9 cellular contexts compared by ENCODE assay signal in the genomic region with DNA sequence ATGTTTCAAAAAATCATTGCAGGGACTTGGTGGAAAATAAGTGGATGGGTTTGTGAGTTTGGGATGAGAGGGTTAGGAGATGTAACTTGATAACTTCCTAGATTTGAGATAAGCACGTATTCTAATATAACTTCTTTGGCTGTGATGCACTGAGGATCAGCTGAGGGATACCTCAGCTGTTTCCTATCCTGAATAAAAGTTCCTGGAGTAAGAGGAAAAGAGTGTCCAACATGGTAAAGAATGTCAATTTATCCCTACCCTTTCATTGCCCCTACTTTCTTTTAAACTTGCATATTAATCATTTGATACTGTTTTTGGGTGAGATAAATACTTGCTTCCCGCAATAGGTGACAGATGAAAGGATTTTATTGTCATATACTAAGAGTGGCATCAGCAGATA. TPM values are rescaled to one million over a fixed set of nuclear protein-coding genes. Genes with fewer than 3 reads are reported as not detected.
A peak's percentile ranks its signal among the peaks of the same experiment; 100 is the strongest.
DNase-seq lines count a peak whose midpoint lies in the region; ATAC-seq and TF ChIP-seq lines count a peak whose summit lies in the region.
"Had no signal": no experiment of that assay in that cellular context is flagged by ENCODE, and none has a peak within 500 bp of the region (broad histone marks: within the 10 kb centered on the region; RNA-seq: fewer than 3 reads in every experiment).

No MANE protein-coding gene starts in this region.

- H3K27ac ChIP-seq in BLaER1 (no peak overlapping the region), duodenal mucosa (ENCODE audit: low read depth, low read length) (no peak overlapping the region), neural progenitor cell (no peak overlapping the region)

- H2AFZ ChIP-seq in neural progenitor cell (replicated peaks) = no peak overlapping the region

- H3K27me3 ChIP-seq in BLaER1 = no peaks in the 10 kb centered on the region
- no peaks in the 10 kb centered on the region for H3K27me3 ChIP-seq in MG63
- H3K27me3 ChIP-seq in duodenal mucosa (ENCODE audit: control insufficient read depth in 1 of 2, insufficient read depth in 2 of 2, low read length in 2 of 2) = no peaks in the 10 kb centered on the region
- peaks cover 20% of the 10 kb centered on the region for H3K27me3 ChIP-seq in neural progenitor cell

- H3K9me3 ChIP-seq in BLaER1 (no peaks in the 10 kb centered on the region), MG63 (no peaks in the 10 kb centered on the region), duodenal mucosa (ENCODE audit: control insufficient read depth in 1 of 2, low read length in 2 of 2) (no peaks in the 10 kb centered on the region), neural progenitor cell (ENCODE audit: low read depth) (no peaks in the 10 kb centered on the region)

- H4K20me1 ChIP-seq in BLaER1 (peaks cover 30% of the 10 kb centered on the region), neural progenitor cell (ENCODE audit: low read depth) (peaks cover 28% of the 10 kb centered on the region)

- H3K9ac ChIP-seq in BLaER1 = peak overlapping the region; percentile 82
- peak overlapping the region; percentile 91 to 94 for H3K9ac ChIP-seq in duodenal mucosa (ENCODE audit: low read depth in 1 of 2, low read length in 2 of 2)
- peak overlapping the region; percentile 41 for H3K9ac ChIP-seq in neural progenitor cell

- no peaks in the 10 kb centered on the region for H3K9me3 Mint-ChIP-seq in neural progenitor cell

- H3K27me3 Mint-ChIP-seq in neural progenitor cell (ENCODE audit: insufficient read depth, low read depth) = peaks cover 2% of the 10 kb centered on the region

- peaks cover 10% of the 10 kb centered on the region for H3F3A ChIP-seq in neural progenitor cell (ENCODE audit: low read depth)

- peak overlapping the region; percentile 78 for H3K4me2 ChIP-seq in BLaER1
- peak overlapping the region; percentile 87 for H3K4me2 ChIP-seq in neural progenitor cell

- H3K36me3 Mint-ChIP-seq in neural progenitor cell = peaks cover 2% of the 10 kb centered on the region

- H3K4me1 ChIP-seq in BLaER1 (peaks cover 32% of the 10 kb centered on the region), duodenal mucosa (ENCODE audit: control insufficient read depth in 1 of 2, insufficient read depth in 2 of 2, low read length in 2 of 2) (peaks cover 22 to 28% of the 10 kb centered on the region in 2 donors), neural progenitor cell (peaks cover 24% of the 10 kb centered on the region)

- H3K4me3 Mint-ChIP-seq in neural progenitor cell = peak overlapping the region; percentile 99

- no peaks in the 10 kb centered on the region for H3K36me3 ChIP-seq in BLaER1
- no peaks in the 10 kb centered on the region for H3K36me3 ChIP-seq in MG63
- no peaks in the 10 kb centered on the region for H3K36me3 ChIP-seq in duodenal mucosa (ENCODE audit: control insufficient read depth in 1 of 2, insufficient read depth in 2 of 2, low read length in 2 of 2)
- H3K36me3 ChIP-seq in neural progenitor cell = no peaks in the 10 kb centered on the region

- no peak for ATAC-seq in GM21576 (IDR thresholded peaks at IDR 0.05; ENCODE audit: unreplicated experiment)
- ATAC-seq in HG03139 (IDR thresholded peaks at IDR 0.05; ENCODE audit: unreplicated experiment) = no peak
- no peak for ATAC-seq in HG02588 (IDR thresholded peaks at IDR 0.05; ENCODE audit: unreplicated experiment)

- H3K27ac Mint-ChIP-seq in neural progenitor cell = peak overlapping the region; percentile 100

- TF ChIP-seq CTCF in neural progenitor cell (IDR thresholded peaks at IDR 0.05) = no peak

- peaks cover 33% of the 10 kb centered on the region for H3K79me2 ChIP-seq in neural progenitor cell (ENCODE audit: low read depth)

- H3K4me1 Mint-ChIP-seq in neural progenitor cell = peaks cover 25% of the 10 kb centered on the region

- DNase-seq in MG63 (no peak), neural progenitor cell (ENCODE audit: low spot score) (no peak), NOMO-1 treated with DMSO at 0.1 percent for 48 hours (lab: John Stamatoyannopoulos, UW; ENCODE audit: unreplicated experiment) (no peak)
- DNase-seq: NCI-H1417 had no signal

- peak overlapping the region; percentile 81 for H3K4me3 ChIP-seq in BLaER1
- peak overlapping the region; percentile 97 for H3K4me3 ChIP-seq in MG63
- H3K4me3 ChIP-seq in duodenal mucosa (ENCODE audit: low read depth in 1 of 2, low read length in 2 of 2) = peak overlapping the region; percentile 82 to 100
- H3K4me3 ChIP-seq in neural progenitor cell = peak overlapping the region; percentile 89

RNA-seq across cellular contexts. Expression of a gene that starts 1.5 kb away (rescaled TPM):
- total RNA-seq in MG63 (2014; rRNA removed; shearing (Covaris generic); ENCODE audit: low replicate concordance) = 2.1 and 2.9 TPM in 2 replicates
- 73.5 and 109 TPM in 2 replicates for total RNA-seq in neural progenitor cell (ENCODE audit: low replicate concordance)

Comparison
In these comparisons a context has a peak if more than half of its experiments do, and no peak if none do; other contexts are left out.
1. H3K9ac ChIP-seq: peak in every context shown above with its lines; median percentile 92 in duodenal mucosa; 82 in BLaER1; 41 in neural progenitor cell.
2. RNA of a gene that starts 1.5 kb away (total RNA-seq): 73.5 to 109 TPM in neural progenitor cell; 2.1 to 2.9 TPM in MG63; every median in the first group is over 10 times any median in the second.
3. Peak in every context shown above with its lines, with median percentiles within 50 percentile points of each other: H3K4me3 ChIP-seq.